17 cellular contexts compared by ENCODE assay signal in genomic region chr7:22426463-22427121, GRCh38.
A peak's percentile ranks its signal among the peaks of the same experiment; 100 is the strongest.
DNase-seq lines count a peak whose midpoint lies in the region; ATAC-seq and TF ChIP-seq lines count a peak whose summit lies in the region.
"Had no signal": no experiment of that assay in that cellular context is flagged by ENCODE, and none has a peak within 500 bp of the region (broad histone marks: within the 10 kb centered on the region; RNA-seq: fewer than 3 reads in every experiment).

No MANE protein-coding gene starts in this region.

- peak; percentile 39 for DNase-seq in esophagus muscularis mucosa (ENCODE audit: extremely low spot score)
- no peak for DNase-seq in activated CD8-positive, alpha-beta memory T cell treated with anti-CD3 and anti-CD28 coated beads, Interleukin-2, amount 50 U/mL, for 4 hours
- no peak for DNase-seq in foreskin fibroblast
- no peak for DNase-seq in activated CD4-positive, alpha-beta T cell treated with anti-CD3 and anti-CD28 coated beads for 36 hours
- DNase-seq: activated CD8-positive, alpha-beta memory T cell treated with anti-CD3 and anti-CD28 coated beads for 24 hours; brain microvascular endothelial cell; dorsolateral prefrontal cortex; hypothalamus; NCI-H187; NCI-H748 treated with DMSO at 0.1 percent for 48 hours; psoas muscle had no signal

- no peak overlapping the region for H3K4me3 Mint-ChIP-seq in activated CD4-positive, alpha-beta T cell treated with anti-CD3 and anti-CD28 coated beads for 36 hours
- H3K4me3 Mint-ChIP-seq: type B pancreatic cell had no signal

- no peaks in the 10 kb centered on the region for H3K4me1 Mint-ChIP-seq in activated CD4-positive, alpha-beta T cell treated with anti-CD3 and anti-CD28 coated beads for 36 hours

- H3K4me3 ChIP-seq in esophagus muscularis mucosa (no peak overlapping the region), foreskin fibroblast (ENCODE audit: low read depth in 1 of 2, low read length in 2 of 2) (no peak overlapping the region)
- H3K4me3 ChIP-seq: dorsolateral prefrontal cortex, psoas muscle had no signal

- no peaks in the 10 kb centered on the region for H3K9me3 Mint-ChIP-seq in activated CD4-positive, alpha-beta T cell treated with anti-CD3 and anti-CD28 coated beads for 36 hours (ENCODE audit: low read depth)

- H3K27ac Mint-ChIP-seq in activated CD4-positive, alpha-beta T cell treated with anti-CD3 and anti-CD28 coated beads for 36 hours: no peak overlapping the region
- H3K27ac Mint-ChIP-seq: type B pancreatic cell had no signal

- intact Hi-C loops in esophagus muscularis mucosa (cut with DNase I): no loop called here
- intact Hi-C loops in activated CD4-positive, alpha-beta T cell treated with anti-CD3 and anti-CD28 coated beads for 36 hours (cut with DNase I, micrococcal nuclease): no loop called here

- POLR2A ChIA-PET in activated CD4-positive, alpha-beta T cell treated with anti-CD3 and anti-CD28 coated beads for 36 hours (lab: Charles Lee): no interaction called here

- TF ChIP-seq EP300 in esophagus muscularis mucosa (IDR thresholded peaks at IDR 0.05): no peak

- no peaks in the 10 kb centered on the region for H3K4me1 ChIP-seq in esophagus muscularis mucosa
- H3K4me1 ChIP-seq: psoas muscle had no signal

- no peak overlapping the region for H3K27ac ChIP-seq in esophagus muscularis mucosa (replicated peaks in 1 of 4)
- H3K27ac ChIP-seq: brain microvascular endothelial cell, KMS-11, psoas muscle had no signal

- no peaks in the 10 kb centered on the region for H3K27me3 ChIP-seq in esophagus muscularis mucosa
- H3K27me3 ChIP-seq: brain microvascular endothelial cell, dorsolateral prefrontal cortex had no signal

- H3K27me3 Mint-ChIP-seq in activated CD4-positive, alpha-beta T cell treated with anti-CD3 and anti-CD28 coated beads for 36 hours: no peaks in the 10 kb centered on the region
- H3K27me3 Mint-ChIP-seq: type B pancreatic cell had no signal

- 87% methylated on average over 4 of the region's 4 CpGs for WGBS in esophagus muscularis mucosa

- CTCF ChIA-PET in activated CD4-positive, alpha-beta T cell treated with anti-CD3 and anti-CD28 coated beads for 36 hours (lab: Charles Lee): interaction anchor here (0.7 to 1.2 kb wide), 2 partner anchors 20 to 337 kb away, joined by 3 read pairs; no protein-coding TSS in a partner anchor

- H3K36me3 Mint-ChIP-seq in activated CD4-positive, alpha-beta T cell treated with anti-CD3 and anti-CD28 coated beads for 36 hours (ENCODE audit: low read depth): no peaks in the 10 kb centered on the region
- H3K36me3 Mint-ChIP-seq: type B pancreatic cell had no signal

- H3K36me3 ChIP-seq in esophagus muscularis mucosa: no peaks in the 10 kb centered on the region
- H3K36me3 ChIP-seq: brain microvascular endothelial cell had no signal

- ATAC-seq in GM18868 (IDR thresholded peaks at IDR 0.05; ENCODE audit: unreplicated experiment) (peak; percentile 62), GM21825 (IDR thresholded peaks at IDR 0.05; ENCODE audit: unreplicated experiment) (peak; percentile 55), HG03469 (IDR thresholded peaks at IDR 0.05; ENCODE audit: unreplicated experiment) (peak; percentile 48)
- no peak for ATAC-seq in activated CD4-positive, alpha-beta T cell treated with anti-CD3 and anti-CD28 coated beads for 36 hours
- ATAC-seq: HCT116, psoas muscle had no signal

- no peak for TF ChIP-seq POLR2A in esophagus muscularis mucosa (IDR thresholded peaks at IDR 0.05; ENCODE audit: low read depth)

- TF ChIP-seq CTCF in esophagus muscularis mucosa (IDR thresholded peaks at IDR 0.05) (no peak), foreskin fibroblast (IDR thresholded peaks at IDR 0.05; ENCODE audit: low read depth, low read length) (no peak)

- no peaks in the 10 kb centered on the region for H3K9me3 ChIP-seq in esophagus muscularis mucosa
- H3K9me3 ChIP-seq: psoas muscle had no signal
